15 cellular contexts compared by ENCODE assay signal in genomic region chr10:18647945-18648344, GRCh38. TPM values are rescaled to one million over a fixed set of nuclear protein-coding genes. Genes with fewer than 3 reads are reported as not detected.
DNase-seq lines count a peak whose midpoint lies in the region; ATAC-seq, FAIRE-seq and TF ChIP-seq lines count a peak whose summit lies in the region.
"Had no signal": no experiment of that assay in that cellular context is flagged by ENCODE, and none has a peak within 500 bp of the region (broad histone marks: within the 10 kb centered on the region; RNA-seq: fewer than 3 reads in every experiment).

No MANE protein-coding gene starts in this region.

- no peaks in the 10 kb centered on the region for H3K9me2 ChIP-seq in OCI-LY1 (ENCODE audit: low read depth, low read length)

- no peaks in the 10 kb centered on the region for H3K9me3 ChIP-seq in OCI-LY1 (ENCODE audit: low read length)
- no peaks in the 10 kb centered on the region for H3K9me3 ChIP-seq in GM12878 (replicated peaks; ENCODE audit: control insufficient read depth, insufficient read depth, low read length)
- H3K9me3 ChIP-seq in CD4-positive, alpha-beta memory T cell (ENCODE audit: control insufficient read depth in 1 of 2, low read length in 2 of 2): no peaks in the 10 kb centered on the region

- H3K36me3 Mint-ChIP-seq in activated naive CD4-positive, alpha-beta T cell treated with anti-CD3 and anti-CD28 coated beads, Interleukin-2, amount 50 U/mL, for 24 hours: peaks cover 4% of the 10 kb centered on the region
- peaks cover 12 to 38% of the 10 kb centered on the region in 2 donors for H3K36me3 Mint-ChIP-seq in CD4-positive, alpha-beta memory T cell

- H3K36me3 ChIP-seq in OCI-LY1 (ENCODE audit: insufficient read depth, low read length) (peaks cover 35% of the 10 kb centered on the region), GM12878 (ENCODE audit: control insufficient read depth in 2 of 2, insufficient read depth in 2 of 2, low read length in 1 of 2) (no peaks in the 10 kb centered on the region)
- no peaks in the 10 kb centered on the region for H3K36me3 ChIP-seq in CD4-positive, alpha-beta memory T cell (ENCODE audit: insufficient read depth, low read length)

- TF ChIP-seq POLR2A in GM12878 (IDR thresholded peaks at IDR 0.05; ENCODE audit: low read depth, low read length): no peak

- CTCF ChIA-PET in GM12878 (lab: Yijun Ruan, JAX): interaction anchor here (0.6 to 1.9 kb wide), 4 partner anchors 8 to 453 kb away, joined by 3 to 4 read pairs (median 4); no protein-coding TSS in a partner anchor
- CTCF ChIA-PET in CD4-positive, alpha-beta memory T cell (lab: Charles Lee; ENCODE audit: partially characterized antibody): interaction anchor here (0.6 to 1.9 kb wide), 2 partner anchors 10 kb away, joined by 3 to 6 read pairs; no protein-coding TSS in a partner anchor

- intact Hi-C loops in GM12878 (cut with micrococcal nuclease; ENCODE audit: unreplicated experiment): no loop called here
- intact Hi-C loops in CD4-positive, alpha-beta memory T cell (cut with micrococcal nuclease): loop anchor here (2.0 kb wide), 1 partner anchor 15 kb away; no protein-coding TSS in a partner anchor

- H3K4me2 ChIP-seq in OCI-LY1 (ENCODE audit: low read length) (peak overlapping the region; percentile 75), GM12878 (ENCODE audit: control insufficient read depth, insufficient read depth) (0 out of 2 replicates have a peak overlapping the region, but pooled peaks have one; percentile 4)

- H4K20me1 ChIP-seq in OCI-LY1 (ENCODE audit: insufficient read depth, low read length) (no peaks in the 10 kb centered on the region), GM12878 (ENCODE audit: control insufficient read depth, insufficient read depth) (no peaks in the 10 kb centered on the region)

- no peaks in the 10 kb centered on the region for H3K9me3 Mint-ChIP-seq in activated naive CD4-positive, alpha-beta T cell treated with anti-CD3 and anti-CD28 coated beads, Interleukin-2, amount 50 U/mL, for 24 hours
- H3K9me3 Mint-ChIP-seq in CD4-positive, alpha-beta memory T cell: no peaks in the 10 kb centered on the region

- peaks cover 53% of the 10 kb centered on the region for H3K4me1 Mint-ChIP-seq in activated naive CD4-positive, alpha-beta T cell treated with anti-CD3 and anti-CD28 coated beads, Interleukin-2, amount 50 U/mL, for 24 hours
- H3K4me1 Mint-ChIP-seq in CD4-positive, alpha-beta memory T cell: peaks cover 26 to 56% (median 37%) of the 10 kb centered on the region in 4 donors

- H2AFZ ChIP-seq in OCI-LY1 (ENCODE audit: low read length) (no peak overlapping the region), GM12878 (ENCODE audit: control insufficient read depth, low read depth, low read length) (no peak overlapping the region)

- in situ Hi-C loops in GM12878 (cut with MboI): no loop called here

- 96% methylated on average over 3 of the region's 3 CpGs for WGBS in GM12878 (ENCODE audit: insufficient coverage, insufficient replicate concordance, low lambda C conversion rate, missing lambda C conversion rate)

- TF ChIP-seq CTCF in OCI-LY1 (IDR thresholded peaks at IDR 0.05; ENCODE audit: low read length): no peak
- no peak for TF ChIP-seq CTCF in GM12878 (IDR thresholded peaks at IDR 0.05 in 2 of 3, conservative IDR thresholded peaks at IDR 0.05 in 1 of 3; ENCODE audit: control insufficient read depth in 2 of 3, extremely low read depth in 1 of 3, insufficient read depth in 1 of 3, low read depth in 3 of 3, low read length in 3 of 3)

- no peak for FAIRE-seq in GM12878 (lab: Jason Lieb, UNC)
- FAIRE-seq: HTR-8/SVneo had no signal

- no peak for DNase-seq in activated naive CD4-positive, alpha-beta T cell treated with Interleukin-2 at 50 U/mL for 16 hours
- DNase-seq in GM12878 (ENCODE audit: low read depth, low spot score) (no peak), SIG-M5 (lab: John Stamatoyannopoulos, UW) (no peak), SW480 (ENCODE audit: low spot score) (no peak)
- DNase-seq in CD4-positive, alpha-beta memory T cell: no peak
- DNase-seq: GOT3, KG1, NCI-H1092 treated with DMSO at 0.1 percent for 48 hours, NCI-H1694 treated with DMSO at 0.1 percent for 48 hours, NCI-H748 treated with DMSO at 0.1 percent for 48 hours, SHP77 treated with DMSO at 0.1 percent for 48 hours had no signal

- H3K27me3 ChIP-seq in OCI-LY1 (ENCODE audit: insufficient read depth, low read length): no peaks in the 10 kb centered on the region
- H3K27me3 ChIP-seq in GM12878 (replicated peaks in 1 of 2; ENCODE audit: control insufficient read depth in 2 of 2, insufficient read depth in 2 of 2, low read length in 1 of 2): no peaks in the 10 kb centered on the region
- H3K27me3 ChIP-seq in CD4-positive, alpha-beta memory T cell (ENCODE audit: insufficient read depth, low read length): no peaks in the 10 kb centered on the region

- TF ChIP-seq RAD21 in GM12878 (IDR thresholded peaks at IDR 0.05; ENCODE audit: insufficient read depth, low read depth, low read length): no peak

- H3F3A ChIP-seq in OCI-LY1 (ENCODE audit: insufficient read depth, low read length): 0 out of 2 replicates have a peak, but pooled peaks cover 4% of the 10 kb centered on the region

- no peak overlapping the region for H3K27ac Mint-ChIP-seq in activated naive CD4-positive, alpha-beta T cell treated with anti-CD3 and anti-CD28 coated beads, Interleukin-2, amount 50 U/mL, for 24 hours
- H3K27ac Mint-ChIP-seq in CD4-positive, alpha-beta memory T cell: no peak overlapping the region
- H3K27ac Mint-ChIP-seq: B cell had no signal

- ATAC-seq in GM12878: no peak

- H3K79me2 ChIP-seq in OCI-LY1 (ENCODE audit: insufficient read depth, low read length) (peaks cover 31% of the 10 kb centered on the region), GM12878 (ENCODE audit: control insufficient read depth, insufficient read depth, low read length) (peaks cover 38% of the 10 kb centered on the region)

- RAD21 ChIA-PET in GM12878 (lab: Charles Lee; ENCODE audit: unreplicated experiment): interaction anchor here (1.5 to 1.8 kb wide), 2 partner anchors 19 to 247 kb away, joined by 4 read pairs; no protein-coding TSS in a partner anchor

- TF ChIP-seq EP300 in GM12878 (IDR thresholded peaks at IDR 0.05; ENCODE audit: borderline replicate concordance in 1 of 2, control insufficient read depth in 1 of 2, low read depth in 2 of 2, low read length in 2 of 2): no peak

- H3K4me3 ChIP-seq in OCI-LY1 (ENCODE audit: low read depth, low read length, poor library complexity, severe bottlenecking) (peak overlapping the region; percentile 94), GM12878 (no peak overlapping the region)
- no peak overlapping the region for H3K4me3 ChIP-seq in CD4-positive, alpha-beta memory T cell (ENCODE audit: low read length in 2 of 2)

- POLR2A ChIA-PET in GM12878 (lab: Charles Lee): interaction anchor here (0.7 to 2.7 kb wide), 2 partner anchors 11 to 14 kb away, joined by 8 to 21 read pairs; partner anchors contain the start of gene ARL5B
- POLR2A ChIA-PET in CD4-positive, alpha-beta memory T cell (lab: Charles Lee; ENCODE audit: partially characterized antibody): interaction anchor here (1.5 to 2.9 kb wide), 2 partner anchors 11 to 13 kb away, joined by 5 to 15 read pairs; partner anchors contain the start of gene ARL5B

- peak overlapping the region; percentile 26 for H3K4me3 Mint-ChIP-seq in activated naive CD4-positive, alpha-beta T cell treated with anti-CD3 and anti-CD28 coated beads, Interleukin-2, amount 50 U/mL, for 24 hours
- peak overlapping the region in 1 of 8 donors; percentile 37 for H3K4me3 Mint-ChIP-seq in CD4-positive, alpha-beta memory T cell
- H3K4me3 Mint-ChIP-seq: B cell had no signal

- H3K27me3 Mint-ChIP-seq in activated naive CD4-positive, alpha-beta T cell treated with anti-CD3 and anti-CD28 coated beads, Interleukin-2, amount 50 U/mL, for 24 hours: no peaks in the 10 kb centered on the region
- H3K27me3 Mint-ChIP-seq in CD4-positive, alpha-beta memory T cell: peaks cover 0 to 2% of the 10 kb centered on the region in 2 donors
- H3K27me3 Mint-ChIP-seq: B cell had no signal

- SMC1A ChIA-PET in GM12878 (lab: Charles Lee; ENCODE audit: uncharacterized antibody, unreplicated experiment): interaction anchor here (0.5 to 2.8 kb wide), 7 partner anchors 8 to 514 kb away, joined by 3 to 17 read pairs (median 3); partner anchors contain the start of gene ARL5B

- H3K4me1 ChIP-seq in OCI-LY1 (ENCODE audit: insufficient read depth, low read length, severe bottlenecking): peaks cover 35% of the 10 kb centered on the region
- no peaks in the 10 kb centered on the region for H3K4me1 ChIP-seq in GM12878 (ENCODE audit: control insufficient read depth, insufficient read depth, low read length)
- peaks cover 39% of the 10 kb centered on the region for H3K4me1 ChIP-seq in CD4-positive, alpha-beta memory T cell (ENCODE audit: insufficient read depth, low read length)

- H3K27ac ChIP-seq in OCI-LY1 (ENCODE audit: low read depth, low read length, poor library complexity, severe bottlenecking) (peak overlapping the region; percentile 79), GM12878 (ENCODE audit: control insufficient read depth, insufficient read depth) (no peak overlapping the region)
- H3K27ac ChIP-seq in CD4-positive, alpha-beta memory T cell (ENCODE audit: low read depth, low read length): no peak overlapping the region

- H3K9ac ChIP-seq in OCI-LY1 (ENCODE audit: low read length) (peak overlapping the region; percentile 91), GM12878 (ENCODE audit: control insufficient read depth, insufficient read depth, low read length) (no peak overlapping the region)

- BruUV-seq in GM12878 (replicated peaks; lab: Mats Ljungman, UMichigan): no TSS peak

RNA-seq across cellular contexts. Expression of gene NSUN6, which starts 3.4 kb away (rescaled TPM):
- total RNA-seq in GM12878 (2013; cell fraction: nucleolus; rRNA removed): 94.9 and 118 TPM in 2 replicates
- total RNA-seq in GM12878 (2014; rRNA removed) (14.0 and 14.2 TPM in 2 replicates), GM12878 (2014; rRNA removed; fragmentation: Illumina TruSeq; extraction: Trizol) (19.7 and 19.8 TPM in 2 replicates), GM12878 (2021) (11.5 and 14.6 TPM in 2 replicates)
- 17.2 TPM for polyA plus RNA-seq in GM12878 (2011; ENCODE audit: low read depth)
- polyA plus RNA-seq in GM12878 (2011; rRNA removed) (24.5 and 38.7 TPM in 2 replicates), GM12878 (2014; fragmentation: Illumina TruSeq; extraction: Trizol) (17.1 and 20.4 TPM in 2 replicates), GM12878 (2014; fragmentation: Nextera tagmentation; extraction: Ambion mirVana) (10 to 100 TPM; 10.2 to 11.3 TPM), GM12878 (2014; rRNA removed) (13.7 and 13.9 TPM in 2 replicates), GM12878 (2016; fragmentation: Nextera tagmentation; extraction: Ambion mirVana) (10 to 100 TPM; 18.7 to 25.0 TPM)
- 13.1 and 13.9 TPM in 2 replicates for polyA plus RNA-seq in GM12878 (2011; cell fraction: cytosol; rRNA removed)
- polyA plus RNA-seq in GM12878 (2011; cell fraction: nucleus; rRNA removed): 23.3 and 31.0 TPM in 2 replicates
- 8.2 and 8.9 TPM in 2 replicates for polyA plus RNA-seq in GM12878 (2012)
- polyA minus RNA-seq in GM12878 (2011; rRNA and poly(A)+ RNA removed): 18.5 and 22.4 TPM in 2 replicates
- polyA minus RNA-seq in GM12878 (2011; cell fraction: cytosol; rRNA and poly(A)+ RNA removed): 5.7 and 12.8 TPM in 2 replicates
- 26.1 and 35.2 TPM in 2 replicates for polyA minus RNA-seq in GM12878 (2011; cell fraction: nucleus; rRNA and poly(A)+ RNA removed)
- 10 to 100 TPM; 41.6 to 43.4 TPM for total RNA-seq in CD4-positive, alpha-beta memory T cell
- polyA plus RNA-seq in CD4-positive, alpha-beta memory T cell: 10 to 100 TPM in 1 of 2 donors, 1 to 10 TPM in 1; 5.5 to 10.6 TPM

RNA-seq across cellular contexts. Expression of gene ARL5B, which starts 11.3 kb away (rescaled TPM):
- total RNA-seq in GM12878 (2013; cell fraction: nucleolus; rRNA removed): 47.0 and 50.1 TPM in 2 replicates
- 9.7 and 11.9 TPM in 2 replicates for total RNA-seq in GM12878 (2014; rRNA removed)
- total RNA-seq in GM12878 (2014; rRNA removed; fragmentation: Illumina TruSeq; extraction: Trizol): 12.9 and 13.0 TPM in 2 replicates
- 8.6 and 9.0 TPM in 2 replicates for total RNA-seq in GM12878 (2021)
- polyA plus RNA-seq in GM12878 (2011; ENCODE audit: low read depth): 3.8 TPM
- 20.7 and 33.3 TPM in 2 replicates for polyA plus RNA-seq in GM12878 (2011; rRNA removed)
- polyA plus RNA-seq in GM12878 (2011; cell fraction: cytosol; rRNA removed): 4.0 and 6.0 TPM in 2 replicates
- polyA plus RNA-seq in GM12878 (2011; cell fraction: nucleus; rRNA removed): 15.0 and 21.7 TPM in 2 replicates
- 8.0 and 9.9 TPM in 2 replicates for polyA plus RNA-seq in GM12878 (2012)
- 10.3 and 14.7 TPM in 2 replicates for polyA plus RNA-seq in GM12878 (2014; fragmentation: Illumina TruSeq; extraction: Trizol)
- polyA plus RNA-seq in GM12878 (2014; fragmentation: Nextera tagmentation; extraction: Ambion mirVana): 1 to 10 TPM; 2.5 to 2.6 TPM
- polyA plus RNA-seq in GM12878 (2014; rRNA removed): 4.5 and 6.0 TPM in 2 replicates
- polyA plus RNA-seq in GM12878 (2016; fragmentation: Nextera tagmentation; extraction: Ambion mirVana): 1 to 10 TPM; 8.3 to 9.1 TPM
- 9.8 and 15.8 TPM in 2 replicates for polyA minus RNA-seq in GM12878 (2011; rRNA and poly(A)+ RNA removed)
- polyA minus RNA-seq in GM12878 (2011; cell fraction: cytosol; rRNA and poly(A)+ RNA removed): 6.4 and 7.5 TPM in 2 replicates
- polyA minus RNA-seq in GM12878 (2011; cell fraction: nucleus; rRNA and poly(A)+ RNA removed): 12.3 and 13.4 TPM in 2 replicates
- total RNA-seq in CD4-positive, alpha-beta memory T cell: 10 to 100 TPM; 13.1 to 14.1 TPM
- 1 to 10 TPM; 1.1 to 1.4 TPM for polyA plus RNA-seq in CD4-positive, alpha-beta memory T cell
